Comparison of ENCODE assay signal across 13 cellular contexts in the genomic region with DNA sequence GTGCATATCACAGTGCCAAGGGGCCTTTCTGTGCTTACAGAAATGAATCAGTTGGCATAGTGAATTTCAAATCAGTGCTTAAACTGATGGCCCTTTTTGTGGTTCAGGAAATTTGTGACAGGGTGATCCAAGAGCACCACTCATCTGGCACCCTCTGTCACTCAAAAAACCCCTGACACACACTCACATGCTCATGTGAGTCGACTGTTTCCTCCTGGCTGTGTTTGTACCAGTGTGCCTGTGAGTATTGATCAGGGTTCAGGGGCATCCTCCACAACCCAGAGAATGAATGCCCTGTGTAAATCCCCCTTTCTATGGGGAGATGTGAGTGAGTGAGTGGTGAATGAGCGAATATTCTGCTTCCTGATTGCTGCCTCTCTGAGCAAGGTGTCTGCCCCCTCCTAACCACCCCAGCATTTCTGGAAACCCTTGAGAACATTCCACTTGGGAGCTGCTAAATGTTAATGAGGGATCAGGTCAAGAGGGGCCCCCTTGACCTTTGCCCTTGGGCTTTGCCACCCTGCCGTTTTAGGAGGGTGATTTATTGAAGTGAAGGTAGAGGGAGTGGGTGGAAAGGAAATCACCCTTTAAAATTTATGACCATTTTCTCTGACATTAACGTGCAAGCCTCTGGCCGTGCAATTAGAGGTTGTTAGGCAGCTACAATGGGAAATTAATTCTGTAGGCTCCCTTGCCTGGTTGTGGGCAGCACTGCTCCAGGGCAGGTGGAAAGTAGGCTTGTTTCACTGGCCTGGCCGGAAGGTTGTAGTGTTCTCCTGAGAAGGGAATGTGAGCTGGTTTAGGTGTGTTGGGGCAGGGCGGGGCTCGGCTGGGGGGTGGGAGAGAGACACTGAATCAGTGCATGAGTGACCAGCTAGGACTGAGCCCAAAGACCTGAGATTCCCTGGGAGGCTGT.
A peak's percentile ranks its signal among the peaks of the same experiment; 100 is the strongest.
DNase-seq lines count a peak whose midpoint lies in the region; FAIRE-seq and TF ChIP-seq lines count a peak whose summit lies in the region.
"Had no signal": no experiment of that assay in that cellular context is flagged by ENCODE, and none has a peak within 500 bp of the region (broad histone marks: within the 10 kb centered on the region; RNA-seq: fewer than 3 reads in every experiment).

No MANE protein-coding gene starts in this region.

- H3K9me3 ChIP-seq in kidney (ENCODE audit: control insufficient read depth in 1 of 2, low read length in 2 of 2), result no peaks in the 10 kb centered on the region
- H3K9me3 ChIP-seq in suprapubic skin, result no peaks in the 10 kb centered on the region
- H3K9me3 ChIP-seq: BLaER1 had no signal

- intact Hi-C loops in activated naive CD4-positive, alpha-beta T cell treated with anti-CD3 and anti-CD28 coated beads for 36 hours (cut with micrococcal nuclease), result loop anchor here (2.0 to 5.0 kb wide), 2 partner anchors 86 to 638 kb away; no protein-coding TSS in a partner anchor
- intact Hi-C loops in kidney (cut with DNase I), result no loop called here
- intact Hi-C loops in activated CD4-positive, alpha-beta T cell treated with anti-CD3 and anti-CD28 coated beads, Interleukin-2, amount 10 ng/mL, durations not matched to agents 24 days and 14 days (cut with micrococcal nuclease), result loop anchor here (5.0 kb wide), 1 partner anchor 638 kb away; no protein-coding TSS in a partner anchor

- peaks cover 30% of the 10 kb centered on the region for H3K4me1 Mint-ChIP-seq in activated naive CD4-positive, alpha-beta T cell treated with anti-CD3 and anti-CD28 coated beads for 36 hours (ENCODE audit: low read depth)
- H3K4me1 Mint-ChIP-seq in activated naive CD4-positive, alpha-beta T cell treated with anti-CD3 and anti-CD28 coated beads, Interleukin-2, amount 10 ng/mL, durations not matched to agents 7 days and 5 days, result peaks cover 35% of the 10 kb centered on the region
- H3K4me1 Mint-ChIP-seq in activated CD4-positive, alpha-beta T cell treated with anti-CD3 and anti-CD28 coated beads, Interleukin-2, amount 10 ng/mL, durations not matched to agents 24 days and 14 days, result peaks cover 37% of the 10 kb centered on the region

- no peaks in the 10 kb centered on the region for H3K36me3 Mint-ChIP-seq in activated naive CD4-positive, alpha-beta T cell treated with anti-CD3 and anti-CD28 coated beads for 36 hours (ENCODE audit: low read depth)
- H3K36me3 Mint-ChIP-seq in activated naive CD4-positive, alpha-beta T cell treated with anti-CD3 and anti-CD28 coated beads, Interleukin-2, amount 10 ng/mL, durations not matched to agents 7 days and 5 days, result no peaks in the 10 kb centered on the region
- H3K36me3 Mint-ChIP-seq in activated CD4-positive, alpha-beta T cell treated with anti-CD3 and anti-CD28 coated beads, Interleukin-2, amount 10 ng/mL, durations not matched to agents 24 days and 14 days (ENCODE audit: low read depth), result peaks cover 4% of the 10 kb centered on the region

- H3K9ac ChIP-seq in kidney (ENCODE audit: low read length in 2 of 2), result no peak overlapping the region
- H3K9ac ChIP-seq: BLaER1 had no signal

- 50% methylated on average over 7 of the region's 8 CpGs for WGBS in suprapubic skin

- TF ChIP-seq EP300 in suprapubic skin (IDR thresholded peaks at IDR 0.05), result no peak

- H3K27ac ChIP-seq in RWPE1, result peak overlapping the region; percentile 97
- peak overlapping the region in 1 of 2 donors; percentile 68 for H3K27ac ChIP-seq in kidney (ENCODE audit: low read depth in 2 of 2, low read length in 2 of 2)
- H3K27ac ChIP-seq in suprapubic skin, result peak overlapping the region; percentile 86
- H3K27ac ChIP-seq: BLaER1 had no signal

- H3K4me3 ChIP-seq in kidney (ENCODE audit: low read length in 2 of 2) (no peak overlapping the region), suprapubic skin (no peak overlapping the region)
- H3K4me3 ChIP-seq: BLaER1 had no signal

- H3K9me3 Mint-ChIP-seq in activated naive CD4-positive, alpha-beta T cell treated with anti-CD3 and anti-CD28 coated beads for 36 hours, result no peaks in the 10 kb centered on the region
- no peaks in the 10 kb centered on the region for H3K9me3 Mint-ChIP-seq in activated naive CD4-positive, alpha-beta T cell treated with anti-CD3 and anti-CD28 coated beads, Interleukin-2, amount 10 ng/mL, durations not matched to agents 7 days and 5 days
- H3K9me3 Mint-ChIP-seq in activated CD4-positive, alpha-beta T cell treated with anti-CD3 and anti-CD28 coated beads, Interleukin-2, amount 10 ng/mL, durations not matched to agents 24 days and 14 days, result peaks cover 5% of the 10 kb centered on the region

- H3K27me3 ChIP-seq in suprapubic skin, result no peaks in the 10 kb centered on the region
- H3K27me3 ChIP-seq: BLaER1 had no signal

- H3K27ac Mint-ChIP-seq in activated naive CD4-positive, alpha-beta T cell treated with anti-CD3 and anti-CD28 coated beads for 36 hours, result no peak overlapping the region
- no peak overlapping the region for H3K27ac Mint-ChIP-seq in activated naive CD4-positive, alpha-beta T cell treated with anti-CD3 and anti-CD28 coated beads, Interleukin-2, amount 10 ng/mL, durations not matched to agents 7 days and 5 days
- no peak overlapping the region for H3K27ac Mint-ChIP-seq in activated CD4-positive, alpha-beta T cell treated with anti-CD3 and anti-CD28 coated beads, Interleukin-2, amount 10 ng/mL, durations not matched to agents 24 days and 14 days

- H3K4me3 Mint-ChIP-seq in activated naive CD4-positive, alpha-beta T cell treated with anti-CD3 and anti-CD28 coated beads for 36 hours, result no peak overlapping the region
- H3K4me3 Mint-ChIP-seq in activated naive CD4-positive, alpha-beta T cell treated with anti-CD3 and anti-CD28 coated beads, Interleukin-2, amount 10 ng/mL, durations not matched to agents 7 days and 5 days, result no peak overlapping the region
- no peak overlapping the region for H3K4me3 Mint-ChIP-seq in activated CD4-positive, alpha-beta T cell treated with anti-CD3 and anti-CD28 coated beads, Interleukin-2, amount 10 ng/mL, durations not matched to agents 24 days and 14 days

- POLR2A ChIA-PET in RWPE1 (lab: Yijun Ruan, JAX; ENCODE audit: low non-redundant PET), result interaction anchor here (0.9 kb wide), 1 partner anchor 86 kb away, joined by 4 read pairs; no protein-coding TSS in a partner anchor

- CTCF ChIA-PET in activated naive CD4-positive, alpha-beta T cell treated with anti-CD3 and anti-CD28 coated beads for 36 hours (lab: Charles Lee), result interaction anchor here (0.6 to 1.8 kb wide), 8 partner anchors 8 to 234 kb away, joined by 3 to 9 read pairs (median 4); a partner anchor contains a TSS
- CTCF ChIA-PET in activated naive CD4-positive, alpha-beta T cell treated with anti-CD3 and anti-CD28 coated beads, Interleukin-2, amount 10 ng/mL, durations not matched to agents 7 days and 5 days (lab: Charles Lee), result interaction anchor here (0.9 to 2.6 kb wide), 5 partner anchors 20 to 885 kb away, joined by 3 to 17 read pairs (median 4); no protein-coding TSS in a partner anchor
- CTCF ChIA-PET in RWPE1 (lab: Yijun Ruan, JAX), result interaction anchor here (0.6 to 2.1 kb wide), 12 partner anchors 15 to 939 kb away, joined by 3 to 21 read pairs (median 5); a partner anchor contains a TSS

- no peak for TF ChIP-seq POLR2A in suprapubic skin (IDR thresholded peaks at IDR 0.05)

- H3K27me3 Mint-ChIP-seq in activated naive CD4-positive, alpha-beta T cell treated with anti-CD3 and anti-CD28 coated beads for 36 hours (ENCODE audit: low read depth), result no peaks in the 10 kb centered on the region
- no peaks in the 10 kb centered on the region for H3K27me3 Mint-ChIP-seq in activated naive CD4-positive, alpha-beta T cell treated with anti-CD3 and anti-CD28 coated beads, Interleukin-2, amount 10 ng/mL, durations not matched to agents 7 days and 5 days
- peaks cover 4% of the 10 kb centered on the region for H3K27me3 Mint-ChIP-seq in activated CD4-positive, alpha-beta T cell treated with anti-CD3 and anti-CD28 coated beads, Interleukin-2, amount 10 ng/mL, durations not matched to agents 24 days and 14 days

- TF ChIP-seq CTCF in RWPE1 (conservative IDR thresholded peaks at IDR 0.05; ENCODE audit: low read depth), result no peak
- TF ChIP-seq CTCF in kidney (IDR thresholded peaks at IDR 0.05; ENCODE audit: borderline replicate concordance, extremely low read depth, insufficient read depth), result no peak
- TF ChIP-seq CTCF in suprapubic skin (IDR thresholded peaks at IDR 0.05), result no peak

- no peak for FAIRE-seq in kidney (lab: Jason Lieb, UNC)
- FAIRE-seq: colon had no signal

- H3K36me3 ChIP-seq in kidney (ENCODE audit: control insufficient read depth in 1 of 2, insufficient read depth in 2 of 2, low read length in 2 of 2), result no peaks in the 10 kb centered on the region
- H3K36me3 ChIP-seq in suprapubic skin, result no peaks in the 10 kb centered on the region
- H3K36me3 ChIP-seq: BLaER1 had no signal

- H3K4me1 ChIP-seq in kidney (ENCODE audit: control insufficient read depth in 1 of 2, insufficient read depth in 1 of 2, low read depth in 1 of 2, low read length in 2 of 2) (peaks cover 14 to 31% of the 10 kb centered on the region in 2 donors), suprapubic skin (peaks cover 54% of the 10 kb centered on the region)

- peak; percentile 55 for DNase-seq in activated naive CD4-positive, alpha-beta T cell treated with anti-CD3 and anti-CD28 coated beads for 36 hours
- no peak for DNase-seq in activated naive CD4-positive, alpha-beta T cell treated with anti-CD3 and anti-CD28 coated beads, Interleukin-2, amount 10 ng/mL, durations not matched to agents 7 days and 5 days
- DNase-seq in RWPE1 (ENCODE audit: low spot score) (peak; percentile 71), kidney (peak; percentile 86), suprapubic skin (ENCODE audit: low spot score in 2 of 2) (no peak), NCI-H187 treated with DMSO at 0.1 percent for 48 hours (lab: John Stamatoyannopoulos, UW) (no peak), NCI-H345 treated with DMSO at 0.1 percent for 48 hours (lab: John Stamatoyannopoulos, UW; ENCODE audit: unreplicated experiment) (no peak)
- DNase-seq in activated CD4-positive, alpha-beta T cell treated with anti-CD3 and anti-CD28 coated beads, Interleukin-2, amount 10 ng/mL, durations not matched to agents 24 days and 14 days, result no peak
- DNase-seq: NCI-H1105, occipital lobe, SIG-M5 had no signal

Comparison
In these comparisons a context has a peak if more than half of its experiments do, and no peak if none do; other contexts are left out.
1. DNase-seq: peak in activated naive CD4-positive, alpha-beta T cell treated with anti-CD3 and anti-CD28 coated beads for 36 hours (single experiment), RWPE1 (single experiment) and kidney (single experiment); none in activated naive CD4-positive, alpha-beta T cell treated with anti-CD3 and anti-CD28 coated beads, Interleukin-2, amount 10 ng/mL, durations not matched to agents 7 days and 5 days (single experiment), suprapubic skin (0 of 2), NCI-H187 treated with DMSO at 0.1 percent for 48 hours (single experiment), NCI-H345 treated with DMSO at 0.1 percent for 48 hours (single experiment) and activated CD4-positive, alpha-beta T cell treated with anti-CD3 and anti-CD28 coated beads, Interleukin-2, amount 10 ng/mL, durations not matched to agents 24 days and 14 days (single experiment).